In the genomic region with DNA sequence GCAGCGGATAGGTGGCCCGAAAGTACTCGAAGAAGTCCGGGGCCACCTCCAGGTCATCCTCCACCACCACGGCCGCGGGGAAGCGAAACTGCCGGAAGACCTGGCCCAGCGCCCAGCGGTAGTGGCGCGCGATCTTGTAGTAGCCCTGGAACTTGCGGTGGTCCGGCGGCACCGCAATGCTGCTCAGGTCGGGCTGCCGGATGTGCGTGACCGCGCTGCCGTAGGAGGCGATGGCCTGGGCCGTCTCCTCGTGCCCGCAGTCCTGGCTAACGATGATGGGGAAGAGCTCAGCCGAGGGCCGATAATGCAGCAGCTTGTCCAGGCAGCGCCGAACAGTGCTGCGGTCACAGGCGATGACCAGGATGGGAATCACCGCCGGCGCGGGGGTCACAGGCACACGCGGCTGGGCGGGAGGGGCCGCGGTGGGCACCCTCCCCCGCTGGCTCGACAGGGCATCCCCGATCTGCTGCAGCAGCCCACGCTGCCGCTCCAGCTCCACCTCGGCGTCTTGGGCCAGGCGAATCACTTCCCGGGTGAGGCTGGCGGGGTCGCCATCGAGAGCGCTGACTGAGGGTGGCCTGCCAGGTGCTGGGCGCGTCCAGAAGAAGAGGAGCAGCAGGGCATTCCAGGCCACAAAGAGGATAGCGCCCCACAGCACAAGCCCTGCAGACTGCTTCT, we compare ENCODE assay signal across 25 cellular contexts. TPM values are rescaled to one million over a fixed set of nuclear protein-coding genes. Genes with fewer than 3 reads are reported as not detected.
"Had no signal": no experiment of that assay in that cellular context is flagged by ENCODE, and none has a peak within 500 bp of the region (broad histone marks: within the 10 kb centered on the region; RNA-seq: fewer than 3 reads in every experiment).

No MANE protein-coding gene starts in this region.

- FAIRE-seq: endothelial cell of umbilical vein had no signal

- DNase-seq: activated CD8-positive, alpha-beta memory T cell treated with anti-CD3 and anti-CD28 coated beads, Interleukin-2, amount 10 ng/mL, durations not matched to agents 7 days and 5 days; activated gamma-delta T cell; activated T-cell treated with anti-CD3 and anti-CD28 coated beads, Interleukin-2, amount 50 U/mL, for 72 hours; amygdala; body of pancreas; caudate nucleus; cortex of kidney; effector CD4-positive, alpha-beta T cell; foreskin keratinocyte; glutamatergic neuron; immature natural killer cell; midbrain; retina; stimulated activated CD4-positive, alpha-beta T cell treated with anti-CD3 and anti-CD28 coated beads, Interleukin-15, amount 100 ng/mL, for 24 hours; stimulated activated CD4-positive, alpha-beta T cell treated with anti-CD3 and anti-CD28 coated beads, Interleukin-4, amount 100 ng/mL, for 1 hour; T1000 had no signal

- H3K4me1 ChIP-seq: foreskin keratinocyte had no signal

- H3K27ac ChIP-seq: foreskin keratinocyte, SK-N-MC had no signal

- H3K9me3 ChIP-seq: body of pancreas, neutrophil had no signal

- H3K4me3 ChIP-seq: body of pancreas, lung, SK-N-MC had no signal

- H3K27me3 ChIP-seq: body of pancreas, foreskin keratinocyte, neutrophil had no signal

- ATAC-seq: activated CD4-positive, CD25-positive, alpha-beta regulatory T cell treated with anti-CD3 and anti-CD28 coated beads, Interleukin-2, amount 50 U/mL, for 24 hours; activated CD8-positive, alpha-beta memory T cell treated with anti-CD3 and anti-CD28 coated beads, Interleukin-2, amount 10 ng/mL, durations not matched to agents 7 days and 5 days; activated naive CD4-positive, alpha-beta T cell treated with anti-CD3 and anti-CD28 coated beads, Interleukin-2, amount 50 U/mL, for 72 hours; activated T-cell treated with anti-CD3 and anti-CD28 coated beads, Interleukin-2, amount 50 U/mL, for 72 hours; body of pancreas; foreskin keratinocyte had no signal

RNA-seq across cellular contexts. Expression of a gene that starts 52.6 kb away (rescaled TPM):
- total RNA-seq: activated CD8-positive, alpha-beta memory T cell treated with anti-CD3 and anti-CD28 coated beads, Interleukin-2, amount 10 ng/mL, durations not matched to agents 7 days and 5 days; activated naive CD4-positive, alpha-beta T cell treated with anti-CD3 and anti-CD28 coated beads, Interleukin-2, amount 50 U/mL, for 72 hours; activated T-cell treated with anti-CD3 and anti-CD28 coated beads, Interleukin-2, amount 50 U/mL, for 72 hours; body of pancreas; endothelial cell of umbilical vein; foreskin keratinocyte; lung; skeletal muscle tissue; temporal lobe; urinary bladder had no signal
- polyA plus RNA-seq: endothelial cell of umbilical vein, foreskin keratinocyte, immature natural killer cell, lung, urinary bladder had no signal
